Comparison of ENCODE assay signal across 9 cellular contexts in the genomic region with DNA sequence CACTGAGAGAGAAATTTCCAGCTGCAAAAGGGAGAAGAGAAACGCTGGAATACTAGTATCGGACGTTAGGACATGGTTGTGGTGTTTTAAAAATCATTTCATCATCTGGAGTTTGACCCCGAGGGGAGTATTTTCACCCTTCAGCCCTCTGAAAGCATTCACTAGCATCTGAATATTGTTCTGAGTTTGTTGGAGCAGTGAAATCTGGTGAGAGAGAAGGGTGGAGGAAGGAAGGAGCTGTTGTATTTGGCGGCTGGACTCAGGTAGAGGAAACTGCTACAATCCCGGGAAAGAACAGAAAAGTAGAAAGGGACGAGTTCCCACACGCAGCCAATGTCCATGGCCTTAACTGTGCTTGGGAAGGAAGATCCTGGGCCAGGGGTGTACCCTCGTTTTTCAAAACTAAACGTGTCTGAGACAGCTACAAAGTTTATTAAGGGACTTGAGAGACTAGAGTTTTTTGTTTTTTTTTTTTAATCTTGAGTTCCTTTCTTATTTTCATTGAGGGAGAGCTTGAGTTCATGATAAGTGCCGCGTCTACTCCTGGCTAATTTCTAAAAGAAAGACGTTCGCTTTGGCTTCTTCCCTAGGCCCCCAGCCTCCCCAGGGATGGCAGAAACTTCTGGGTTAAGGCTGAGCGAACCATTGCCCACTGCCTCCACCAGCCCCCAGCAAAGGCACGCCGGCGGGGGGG. TPM values are rescaled to one million over a fixed set of nuclear protein-coding genes. Genes with fewer than 3 reads are reported as not detected.
DNase-seq lines count a peak whose midpoint lies in the region; ATAC-seq and TF ChIP-seq lines count a peak whose summit lies in the region.
"Had no signal": no experiment of that assay in that cellular context is flagged by ENCODE, and none has a peak within 500 bp of the region (broad histone marks: within the 10 kb centered on the region; RNA-seq: fewer than 3 reads in every experiment).

No MANE protein-coding gene starts in this region.

- peak; percentile 37 for DNase-seq in activated T-cell treated with anti-CD3 and anti-CD28 coated beads, Interleukin-2, amount 50 U/mL, for 1 hour
- DNase-seq in activated T-cell treated with anti-CD3 and anti-CD28 coated beads for 4 hours (no peak), Panc1 (ENCODE audit: low read depth, low spot score) (no peak), dermis blood vessel endothelial cell (peak; percentile 61)

- BruUV-seq in Panc1 (replicated peaks; lab: Mats Ljungman, UMichigan): TSS peak; percentile 93

- intact Hi-C loops in Panc1 (cut with micrococcal nuclease; ENCODE audit: unreplicated experiment): no loop called here

- 11 to 29% methylated on average over 5 to 10 of the region's 18 CpGs for WGBS in mesodermal cell (ENCODE audit: insufficient coverage in 2 of 2), 2 experiments
- 2% methylated on average over 18 of the region's 18 CpGs for WGBS in urinary bladder

- H3K36me3 ChIP-seq in Panc1 (ENCODE audit: control insufficient read depth, insufficient read depth, low read length) (peaks cover 2% of the 10 kb centered on the region), mesodermal cell (ENCODE audit: control insufficient read depth, insufficient read depth, low read length) (peaks cover 27% of the 10 kb centered on the region), urinary bladder (ENCODE audit: insufficient read depth) (no peaks in the 10 kb centered on the region)

- no peaks in the 10 kb centered on the region for H3K27me3 ChIP-seq in Panc1 (ENCODE audit: control insufficient read depth, insufficient read depth, low read length)

- ATAC-seq in Panc1 (no peak; the same call in 1 of the 2 replicates), GM21423 (IDR thresholded peaks at IDR 0.05; ENCODE audit: unreplicated experiment) (no peak), HG03457 (IDR thresholded peaks at IDR 0.05; ENCODE audit: unreplicated experiment) (no peak)

- in situ Hi-C loops in Panc1 (cut with HindIII; ENCODE audit: low pct_unique_long_range_greater_than_20kb, low sequenced_read_pairs): no loop called here

- H3K4me3 ChIP-seq in Panc1 (ENCODE audit: low read depth in 2 of 2, low read length in 2 of 2) (peak overlapping the region; percentile 72 to 93), mesodermal cell (ENCODE audit: extremely low read depth, insufficient read depth, low read length, poor library complexity, severe bottlenecking) (peak overlapping the region; percentile 95), urinary bladder (ENCODE audit: low read depth, low read length) (peak overlapping the region; percentile 81)

- no peak for TF ChIP-seq CTCF in Panc1 (IDR thresholded peaks at IDR 0.05)

- H3K9me3 ChIP-seq in Panc1 (ENCODE audit: control insufficient read depth, insufficient read depth, low read depth, low read length): no peaks in the 10 kb centered on the region
- no peaks in the 10 kb centered on the region for H3K9me3 ChIP-seq in mesodermal cell (ENCODE audit: control insufficient read depth, low read length)

- H3K27ac ChIP-seq in Panc1 (ENCODE audit: low read length) (peak overlapping the region; percentile 99), mesodermal cell (ENCODE audit: low read depth, low read length, severe bottlenecking) (peak overlapping the region; percentile 85), urinary bladder (ENCODE audit: low read depth) (peak overlapping the region; percentile 100)

- H3K4me1 ChIP-seq in Panc1 (ENCODE audit: control insufficient read depth, insufficient read depth, low read length) (peaks cover 29% of the 10 kb centered on the region), mesodermal cell (ENCODE audit: control insufficient read depth, insufficient read depth, low read length, poor library complexity, severe bottlenecking) (peaks cover 32% of the 10 kb centered on the region), urinary bladder (ENCODE audit: insufficient read depth) (no peaks in the 10 kb centered on the region)

- CTCF ChIA-PET in Panc1 (lab: Charles Lee): interaction anchor here (0.5 to 2.6 kb wide), 2 partner anchors 16 to 21 kb away, joined by 3 to 12 read pairs; no protein-coding TSS in a partner anchor

- POLR2A ChIA-PET in Panc1 (lab: Charles Lee): interaction anchor here (0.6 kb wide), 1 partner anchor 199 kb away, joined by 11 read pairs; no protein-coding TSS in a partner anchor

RNA-seq across cellular contexts. Expression of a gene that starts 0.9 kb away (rescaled TPM):
- total RNA-seq in Panc1 (2021; ENCODE audit: unreplicated experiment) (25.9 TPM), dermis blood vessel endothelial cell (67.7 and 75.4 TPM in 2 replicates), urinary bladder (73.6 TPM)
- 34.2 TPM for polyA plus RNA-seq in Panc1 (2012; ENCODE audit: insufficient read length)
- 39.8 TPM for polyA plus RNA-seq in mesodermal cell (2013, experiment 1 of 2)
- 35.8 TPM for polyA plus RNA-seq in mesodermal cell (2013, experiment 2 of 2)
- 52.1 TPM for polyA plus RNA-seq in urinary bladder

RNA-seq across cellular contexts. Expression of a gene that starts 20.3 kb away (rescaled TPM):
- 0.82 TPM for total RNA-seq in Panc1 (2021; ENCODE audit: unreplicated experiment)
- 0.61 TPM for polyA plus RNA-seq in Panc1 (2012; ENCODE audit: insufficient read length)
- 0.17 and 0.84 TPM in 2 replicates for total RNA-seq in dermis blood vessel endothelial cell
- 10.7 TPM for polyA plus RNA-seq in mesodermal cell (2013, experiment 1 of 2)
- polyA plus RNA-seq in mesodermal cell (2013, experiment 2 of 2): 9.6 TPM
- total RNA-seq in urinary bladder: 1.1 TPM
- 0.13 TPM for polyA plus RNA-seq in urinary bladder
- total RNA-seq: myocyte had no signal

Comparison
In these comparisons a context has a peak if more than half of its experiments do, and no peak if none do; other contexts are left out.
1. DNase-seq: peak in activated T-cell treated with anti-CD3 and anti-CD28 coated beads, Interleukin-2, amount 50 U/mL, for 1 hour (single experiment) and dermis blood vessel endothelial cell (single experiment); none in activated T-cell treated with anti-CD3 and anti-CD28 coated beads for 4 hours (single experiment) and Panc1 (single experiment).
2. Peak in every context shown above with its lines, with median percentiles within 50 percentile points of each other: H3K27ac ChIP-seq and H3K4me3 ChIP-seq.